17 cellular contexts compared by ENCODE assay signal in genomic region chrX:137568741-137569469, GRCh38. TPM values are rescaled to one million over a fixed set of nuclear protein-coding genes. Genes with fewer than 3 reads are reported as not detected.
A peak's percentile ranks its signal among the peaks of the same experiment; 100 is the strongest.
DNase-seq lines count a peak whose midpoint lies in the region; ATAC-seq and TF ChIP-seq lines count a peak whose summit lies in the region.
"Had no signal": no experiment of that assay in that cellular context is flagged by ENCODE, and none has a peak within 500 bp of the region (broad histone marks: within the 10 kb centered on the region; RNA-seq: fewer than 3 reads in every experiment).

No MANE protein-coding gene starts in this region.

- H3K27me3 Mint-ChIP-seq in activated T-cell treated with anti-CD3 and anti-CD28 coated beads, Interleukin-2, amount 50 U/mL, for 72 hours (ENCODE audit: low read depth): peaks cover 81% of the 10 kb centered on the region

- no peak for TF ChIP-seq CTCF in choroid plexus epithelial cell (conservative IDR thresholded peaks at IDR 0.05; ENCODE audit: low read depth, low read length)
- no peak for TF ChIP-seq CTCF in sigmoid colon (IDR thresholded peaks at IDR 0.05)
- TF ChIP-seq CTCF in psoas muscle (IDR thresholded peaks at IDR 0.05): no peak

- no peak overlapping the region for H2AFZ ChIP-seq in neuron (ENCODE audit: low read depth, low read length)
- H2AFZ ChIP-seq: parathyroid adenoma had no signal

- peak overlapping the region; percentile 68 for H3K4me3 ChIP-seq in choroid plexus epithelial cell (ENCODE audit: low read depth, low read length)
- peak overlapping the region; percentile 45 for H3K4me3 ChIP-seq in neuron (ENCODE audit: low read length)
- H3K4me3 ChIP-seq in sigmoid colon: no peak overlapping the region
- no peak overlapping the region for H3K4me3 ChIP-seq in psoas muscle
- H3K4me3 ChIP-seq: ascending aorta had no signal

- H3K4me3 Mint-ChIP-seq in activated T-cell treated with anti-CD3 and anti-CD28 coated beads, Interleukin-2, amount 50 U/mL, for 72 hours: peak overlapping the region; percentile 41 to 60

- no peaks in the 10 kb centered on the region for H3K9me3 ChIP-seq in neuron (ENCODE audit: low read length)
- no peaks in the 10 kb centered on the region for H3K9me3 ChIP-seq in sigmoid colon
- H3K9me3 ChIP-seq in psoas muscle: no peaks in the 10 kb centered on the region
- H3K9me3 ChIP-seq: ascending aorta had no signal

- no peak for ATAC-seq in activated T-cell treated with anti-CD3 and anti-CD28 coated beads, Interleukin-2, amount 50 U/mL, for 72 hours (replicated peaks in 1 of 2)
- no peak for ATAC-seq in GM21423 (IDR thresholded peaks at IDR 0.05; ENCODE audit: unreplicated experiment)
- ATAC-seq in psoas muscle: no peak

- H3K27ac ChIP-seq in sigmoid colon: no peak overlapping the region
- no peak overlapping the region for H3K27ac ChIP-seq in psoas muscle
- H3K27ac ChIP-seq: ascending aorta, parathyroid adenoma had no signal

- peaks cover 1 to 5% of the 10 kb centered on the region in 2 donors for H3K36me3 Mint-ChIP-seq in activated T-cell treated with anti-CD3 and anti-CD28 coated beads, Interleukin-2, amount 50 U/mL, for 72 hours (ENCODE audit: insufficient read depth in 2 of 2)

- WGBS in sigmoid colon, 2 donors: 4 to 5% methylated on average over 53 of the region's 53 CpGs
- WGBS in psoas muscle, 3 donors: 2 to 22% (median 4%) methylated on average over 36 to 53 of the region's 53 CpGs

- no peaks in the 10 kb centered on the region for H3K36me3 ChIP-seq in neuron (ENCODE audit: insufficient read depth, low read length)
- H3K36me3 ChIP-seq in sigmoid colon: no peaks in the 10 kb centered on the region
- H3K36me3 ChIP-seq in psoas muscle (ENCODE audit: insufficient read depth in 1 of 2, low read depth in 1 of 2): no peaks in the 10 kb centered on the region
- H3K36me3 ChIP-seq: ascending aorta had no signal

- no peak for TF ChIP-seq POLR2A in sigmoid colon (IDR thresholded peaks at IDR 0.05)

- H3K27me3 ChIP-seq in neuron (ENCODE audit: insufficient read depth, low read length) (peaks cover 12% of the 10 kb centered on the region), sigmoid colon (peaks cover 44 to 96% (median 47%) of the 10 kb centered on the region in 3 donors), psoas muscle (ENCODE audit: insufficient read depth in 3 of 3, low read length in 2 of 3) (peaks cover 4 to 98% (median 28%) of the 10 kb centered on the region in 3 donors)

- H3K27ac Mint-ChIP-seq in activated T-cell treated with anti-CD3 and anti-CD28 coated beads, Interleukin-2, amount 50 U/mL, for 72 hours: peak overlapping the region; percentile 58

- intact Hi-C loops in sigmoid colon (cut with DNase I): loop anchor here (10.0 kb wide), 1 partner anchor 144 kb away; no protein-coding TSS in a partner anchor
- intact Hi-C loops in psoas muscle (cut with DNase I): no loop called here

- peaks cover 0 to 2% of the 10 kb centered on the region in 2 donors for H3K9me3 Mint-ChIP-seq in activated T-cell treated with anti-CD3 and anti-CD28 coated beads, Interleukin-2, amount 50 U/mL, for 72 hours

- no peak for TF ChIP-seq EP300 in sigmoid colon (IDR thresholded peaks at IDR 0.05)

- no peak for DNase-seq in activated T-cell treated with anti-CD3 and anti-CD28 coated beads, Interleukin-2, amount 50 U/mL, for 72 hours
- DNase-seq in activated T-cell treated with anti-CD3 and anti-CD28 coated beads, Interleukin-2, amount 50 U/mL, for 48 hours: no peak
- peak; percentile 83 for DNase-seq in NCI-H146 (lab: John Stamatoyannopoulos, UW)
- DNase-seq in choroid plexus epithelial cell (ENCODE audit: low read depth): no peak
- DNase-seq in sigmoid colon: no peak
- no peak for DNase-seq in psoas muscle
- DNase-seq: EL; Karpas-422; NCI-H2227 treated with DMSO at 0.1 percent for 48 hours; stimulated activated CD4-positive, alpha-beta T cell treated with anti-CD3 and anti-CD28 coated beads, Interleukin-1b, Interleukin-23, amount 100 ng/mL, for 48 hours; stimulated activated naive CD4-positive, alpha-beta T cell; T-helper 9 cell had no signal

- H3K4me1 ChIP-seq in neuron (ENCODE audit: insufficient read depth, low read length): peaks cover 4% of the 10 kb centered on the region
- H3K4me1 ChIP-seq in sigmoid colon: peaks cover 0 to 29% (median 17%) of the 10 kb centered on the region in 4 donors
- peaks cover 3% of the 10 kb centered on the region for H3K4me1 ChIP-seq in psoas muscle
- H3K4me1 ChIP-seq: ascending aorta, parathyroid adenoma had no signal

- peaks cover 20% of the 10 kb centered on the region for H3K4me1 Mint-ChIP-seq in activated T-cell treated with anti-CD3 and anti-CD28 coated beads, Interleukin-2, amount 50 U/mL, for 72 hours (ENCODE audit: low read depth)

RNA-seq across cellular contexts. Expression of gene ZIC3, which starts 3.0 kb away (rescaled TPM):
- total RNA-seq in activated T-cell treated with anti-CD3 and anti-CD28 coated beads, Interleukin-2, amount 50 U/mL, for 72 hours: not detected
- not detected for total RNA-seq in sigmoid colon
- polyA plus RNA-seq in sigmoid colon: not detected
- total RNA-seq in psoas muscle: not detected
- not detected for polyA plus RNA-seq in psoas muscle
- total RNA-seq: ascending aorta, liver had no signal
- polyA plus RNA-seq: liver had no signal

Comparison
In these comparisons a context has a peak if more than half of its experiments do, and no peak if none do; other contexts are left out.
1. H3K4me3 ChIP-seq: peak in choroid plexus epithelial cell (single experiment) and neuron (single experiment); none in sigmoid colon (0 of 4) and psoas muscle (single experiment).